ENCODE assay signal across 2 cellular contexts in genomic region chr11:11422291-11423128, GRCh38.
A peak's percentile ranks its signal among the peaks of the same experiment; 100 is the strongest.
TF ChIP-seq lines count a peak whose summit lies in the region.

No MANE protein-coding gene starts in this region.

TF ChIP-seq in HEK293, 187 proteins besides CTCF, POLR2A, EP300 and RAD21:
- TF ChIP-seq PRDM6 (tag by site-specific recombination; IDR thresholded peaks at IDR 0.05) (peak; percentile 69), PRDM4 (tag by site-specific recombination; IDR thresholded peaks at IDR 0.05) (no peak), ZNF248 (tag by site-specific recombination; IDR thresholded peaks at IDR 0.05) (no peak), ZNF426 (tag by site-specific recombination; IDR thresholded peaks at IDR 0.05) (no peak), ZFHX2 (tag by site-specific recombination; conservative IDR thresholded peaks at IDR 0.05) (0 out of 2 replicates have a peak, but pooled peaks have one; percentile 7), ZNF776 (tag by site-specific recombination; IDR thresholded peaks at IDR 0.05; ENCODE audit: borderline replicate concordance) (no peak)
TF ChIP-seq in HEK293: peak in this region for 2.

TF ChIP-seq in HEK293T, 16 proteins besides CTCF, POLR2A, EP300 and RAD21 (continued from another document):
- TF ChIP-seq PKNOX1 (IDR thresholded peaks at IDR 0.05) (no peak), ELF4 (IDR thresholded peaks at IDR 0.05) (no peak), BHLHE40 (IDR thresholded peaks at IDR 0.05; ENCODE audit: borderline replicate concordance) (no peak), HDGF (IDR thresholded peaks at IDR 0.05; ENCODE audit: borderline replicate concordance) (no peak), ZNF384 (IDR thresholded peaks at IDR 0.05) (no peak), FOXA1 (IDR thresholded peaks at IDR 0.05) (no peak)
